ENCODE assay signal across 1 cellular context in genomic region chr5:17001418-17001817, GRCh38.
TF ChIP-seq lines count a peak whose summit lies in the region.

No MANE protein-coding gene starts in this region.

TF ChIP-seq in SK-N-SH, 30 proteins besides CTCF, POLR2A, EP300 and RAD21 (continued from another document):
- TF ChIP-seq IRF3 (IDR thresholded peaks at IDR 0.05; ENCODE audit: low read depth, low read length) = no peak
- TF ChIP-seq RFX5 (IDR thresholded peaks at IDR 0.05; ENCODE audit: low read length) = no peak
- TF ChIP-seq SIN3A (IDR thresholded peaks at IDR 0.05; ENCODE audit: borderline replicate concordance, low read depth, low read length) = no peak
- peak; percentile 59 for TF ChIP-seq TCF12 (IDR thresholded peaks at IDR 0.05)
- TF ChIP-seq NFIC (IDR thresholded peaks at IDR 0.05; ENCODE audit: borderline replicate concordance) = peak; percentile 60; the same call in 1 of the 2 replicates
- 0 out of 2 replicates have a peak, but pooled peaks have one; percentile 16 for TF ChIP-seq JUND (IDR thresholded peaks at IDR 0.05)
- no peak for TF ChIP-seq TAF1 (IDR thresholded peaks at IDR 0.05; ENCODE audit: borderline replicate concordance, low read depth, low read length)
- TF ChIP-seq GABPA (IDR thresholded peaks at IDR 0.05; ENCODE audit: low read depth) = no peak
- no peak for TF ChIP-seq NRF1 (IDR thresholded peaks at IDR 0.05; ENCODE audit: low read depth, low read length)
- TF ChIP-seq REST (IDR thresholded peaks at IDR 0.05; ENCODE audit: low read depth, low read length) = no peak
- TF ChIP-seq EZH2phosphoT487 (IDR thresholded peaks at IDR 0.05; ENCODE audit: borderline replicate concordance, low read depth) = no peak
- TF ChIP-seq MXI1 (IDR thresholded peaks at IDR 0.05; ENCODE audit: low read depth, low read length) = no peak
